21 cellular contexts compared by ENCODE assay signal in the genomic region with DNA sequence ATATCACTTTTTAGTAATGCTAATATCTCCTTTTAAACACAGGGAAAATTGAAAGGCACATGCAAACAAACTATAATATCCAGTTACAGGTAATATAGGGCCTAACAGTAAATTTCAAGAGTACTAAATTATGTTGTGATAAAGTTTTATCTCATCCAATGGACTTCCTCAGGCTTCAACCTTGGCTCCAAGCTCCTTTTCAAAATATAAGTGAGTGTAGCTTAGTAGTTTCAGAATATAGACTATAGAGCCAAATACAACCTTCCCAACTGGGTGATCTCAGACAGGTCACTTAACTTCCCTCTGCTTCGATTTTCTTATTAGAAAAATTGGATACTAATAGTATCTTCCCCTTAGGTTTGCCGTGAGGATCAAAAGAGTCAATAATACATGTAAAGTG.
DNase-seq lines count a peak whose midpoint lies in the region; ATAC-seq and TF ChIP-seq lines count a peak whose summit lies in the region.
"Had no signal": no experiment of that assay in that cellular context is flagged by ENCODE, and none has a peak within 500 bp of the region (broad histone marks: within the 10 kb centered on the region; RNA-seq: fewer than 3 reads in every experiment).

No MANE protein-coding gene starts in this region.

- H2AFZ ChIP-seq in hepatocyte: no peak overlapping the region

- H3K4me1 ChIP-seq in left ventricle myocardium inferior: peaks cover 30% of the 10 kb centered on the region
- H3K4me1 ChIP-seq in heart left ventricle: peaks cover 0 to 28% (median 14%) of the 10 kb centered on the region in 12 donors
- H3K4me1 ChIP-seq in hepatocyte (ENCODE audit: insufficient read depth): peaks cover 19% of the 10 kb centered on the region

- no peaks in the 10 kb centered on the region for H3K36me3 Mint-ChIP-seq in osteocyte (ENCODE audit: unreplicated experiment)
- H3K36me3 Mint-ChIP-seq: CD8-positive, alpha-beta T cell had no signal

- H3K9me3 ChIP-seq in left ventricle myocardium inferior (replicated peaks): peaks cover 5% of the 10 kb centered on the region
- peaks cover 0 to 7% (median 0%) of the 10 kb centered on the region in 12 donors for H3K9me3 ChIP-seq in heart left ventricle
- H3K9me3 ChIP-seq in hepatocyte (ENCODE audit: low read depth): no peaks in the 10 kb centered on the region
- H3K9me3 ChIP-seq: esophagus squamous epithelium had no signal

- H3K27ac Mint-ChIP-seq in osteocyte (ENCODE audit: unreplicated experiment): peak overlapping the region; percentile 98
- H3K27ac Mint-ChIP-seq: activated naive CD4-positive, alpha-beta T cell treated with anti-CD3 and anti-CD28 coated beads for 36 hours; CD8-positive, alpha-beta T cell had no signal

- no peak for ATAC-seq in heart left ventricle
- ATAC-seq: CD8-positive, alpha-beta T cell had no signal

- WGBS in heart left ventricle, 4 donors: 74 to 81% (median 77%) methylated on average over 2 of the region's 2 CpGs
- WGBS in hepatocyte (ENCODE audit: low lambda C conversion rate, missing lambda C conversion rate): 66% methylated on average over 2 of the region's 2 CpGs

- no peaks in the 10 kb centered on the region for H4K20me1 ChIP-seq in hepatocyte (ENCODE audit: insufficient read depth, poor library complexity, severe bottlenecking)

- H3K27me3 ChIP-seq in left ventricle myocardium inferior (ENCODE audit: low read depth) (no peaks in the 10 kb centered on the region), heart left ventricle (no peaks in the 10 kb centered on the region), hepatocyte (no peaks in the 10 kb centered on the region), dorsolateral prefrontal cortex (no peaks in the 10 kb centered on the region)
- H3K27me3 ChIP-seq: esophagus squamous epithelium, heart right ventricle, tibial nerve had no signal

- DNase-seq in left ventricle myocardium inferior: no peak
- no peak for DNase-seq in heart left ventricle
- no peak for DNase-seq in hepatocyte (ENCODE audit: low spot score)
- DNase-seq in osteocyte (ENCODE audit: extremely low spot score, unreplicated experiment): no peak
- no peak for DNase-seq in activated CD4-positive, alpha-beta T cell treated with anti-CD3 and anti-CD28 coated beads for 48 hours
- no peak for DNase-seq in SIG-M5 (lab: John Stamatoyannopoulos, UW)
- DNase-seq in stimulated activated CD4-positive, alpha-beta T cell treated with anti-CD3 and anti-CD28 coated beads, Interleukin-4, amount 100 ng/mL, for 4 hours: no peak
- no peak for DNase-seq in dorsolateral prefrontal cortex
- DNase-seq: activated CD4-positive, alpha-beta T cell treated with anti-CD3 and anti-CD28 coated beads, Interleukin-2, amount 50 U/mL, for 1 hour; activated naive CD4-positive, alpha-beta T cell treated with anti-CD3 and anti-CD28 coated beads for 36 hours; activated T-cell treated with anti-CD3 and anti-CD28 coated beads for 4 hours; CD8-positive, alpha-beta T cell; esophagus squamous epithelium; kidney; MV-4-11; NCI-H2029 treated with DMSO at 0.1 percent for 48 hours; OCI-M1; stimulated activated CD4-positive, alpha-beta T cell treated with anti-CD3 and anti-CD28 coated beads, Interleukin-4, amount 100 ng/mL, for 24 hours had no signal

- H3K36me3 ChIP-seq in left ventricle myocardium inferior: no peaks in the 10 kb centered on the region
- no peaks in the 10 kb centered on the region for H3K36me3 ChIP-seq in heart left ventricle
- H3K36me3 ChIP-seq in hepatocyte (replicated peaks; ENCODE audit: insufficient read depth, low read depth): no peaks in the 10 kb centered on the region
- H3K36me3 ChIP-seq: esophagus squamous epithelium, heart right ventricle, tibial nerve had no signal

- intact Hi-C loops in left ventricle myocardium inferior (cut with micrococcal nuclease) (no loop called here), heart left ventricle (cut with DNase I) (loop anchor here in 1 of 10 donors (10.0 kb wide), 1 partner anchor 233 kb away; no protein-coding TSS in a partner anchor), dorsolateral prefrontal cortex (cut with DNase I) (no loop called here)

- no peaks in the 10 kb centered on the region for H3K9me3 Mint-ChIP-seq in osteocyte (ENCODE audit: unreplicated experiment)
- H3K9me3 Mint-ChIP-seq: activated naive CD4-positive, alpha-beta T cell treated with anti-CD3 and anti-CD28 coated beads for 36 hours; CD8-positive, alpha-beta T cell had no signal

- H3K4me3 Mint-ChIP-seq in osteocyte (ENCODE audit: unreplicated experiment): peak overlapping the region; percentile 50
- H3K4me3 Mint-ChIP-seq: activated naive CD4-positive, alpha-beta T cell treated with anti-CD3 and anti-CD28 coated beads for 36 hours; CD8-positive, alpha-beta T cell had no signal

- no peaks in the 10 kb centered on the region for H3K27me3 Mint-ChIP-seq in osteocyte (ENCODE audit: unreplicated experiment)

- H3K9me2 ChIP-seq in hepatocyte (replicated peaks; ENCODE audit: insufficient read depth): no peaks in the 10 kb centered on the region

- H3K79me2 ChIP-seq in hepatocyte: no peaks in the 10 kb centered on the region

- TF ChIP-seq CTCF in left ventricle myocardium inferior (IDR thresholded peaks at IDR 0.05; ENCODE audit: borderline replicate concordance) (no peak), heart left ventricle (IDR thresholded peaks at IDR 0.05) (no peak), hepatocyte (IDR thresholded peaks at IDR 0.05; ENCODE audit: poor library complexity) (no peak), osteocyte (IDR thresholded peaks at IDR 0.05) (no peak), dorsolateral prefrontal cortex (IDR thresholded peaks at IDR 0.05 in 54 of 56, conservative IDR thresholded peaks at IDR 0.05 in 2 of 56; ENCODE audit: low read depth in 1 of 56, partially characterized antibody in 56 of 56) (no peak)

- no peak for TF ChIP-seq POLR2A in heart left ventricle (IDR thresholded peaks at IDR 0.05)

- peaks cover 30% of the 10 kb centered on the region for H3K4me1 Mint-ChIP-seq in osteocyte (ENCODE audit: unreplicated experiment)

- H3K27ac ChIP-seq in left ventricle myocardium inferior (replicated peaks) (peak overlapping the region; percentile 63), heart left ventricle (peak overlapping the region in 5 of 12 donors; percentile 0 to 74 (median 28)), hepatocyte (peak overlapping the region; percentile 26), dorsolateral prefrontal cortex (peak overlapping the region in 8 of 59 donors; percentile 6 to 46 (median 16))
- H3K27ac ChIP-seq: SK-N-MC had no signal

- H3K4me3 ChIP-seq in left ventricle myocardium inferior (no peak overlapping the region), heart left ventricle (no peak overlapping the region), hepatocyte (no peak overlapping the region), dorsolateral prefrontal cortex (no peak overlapping the region)
- H3K4me3 ChIP-seq: esophagus squamous epithelium, heart right ventricle, SK-N-MC, tibial nerve had no signal

- no peak overlapping the region for H3K4me2 ChIP-seq in hepatocyte
